ENCODE assay signal across 9 cellular contexts in genomic region chr12:73186272-73186671, GRCh38.
"Had no signal": no experiment of that assay in that cellular context is flagged by ENCODE, and none has a peak within 500 bp of the region (broad histone marks: within the 10 kb centered on the region; RNA-seq: fewer than 3 reads in every experiment).

No MANE protein-coding gene starts in this region.

- H3K4me3 ChIP-seq: GM23248, GM23338, HAP-1 had no signal

- H3K4me2 ChIP-seq: GM23338 had no signal

- H3K4me1 ChIP-seq: HAP-1 had no signal

- H2AFZ ChIP-seq: GM23248, GM23338 had no signal

- H3K9me3 ChIP-seq: HAP-1 had no signal

- H3K4me3 Mint-ChIP-seq: GM23338, H9, HFFc6 had no signal

- H3K4me1 Mint-ChIP-seq: GM23338 had no signal

- DNase-seq: GM23248, GOT3, H7, H9, HCEC 1CT, HFFc6 had no signal

- ATAC-seq: GM23338, HCT116 had no signal

- H3K27ac Mint-ChIP-seq: GM23338, H9, HFFc6 had no signal

- H3K36me3 ChIP-seq: HAP-1 had no signal

- H3K9ac ChIP-seq: GM23248 had no signal

- H3K27ac ChIP-seq: GM23248 had no signal
